ENCODE assay signal across 17 cellular contexts in genomic region chr2:239477606-239478005, GRCh38.
A peak's percentile ranks its signal among the peaks of the same experiment; 100 is the strongest.
DNase-seq lines count a peak whose midpoint lies in the region; ATAC-seq, FAIRE-seq and TF ChIP-seq lines count a peak whose summit lies in the region.
"Had no signal": no experiment of that assay in that cellular context is flagged by ENCODE, and none has a peak within 500 bp of the region (broad histone marks: within the 10 kb centered on the region; RNA-seq: fewer than 3 reads in every experiment).

No MANE protein-coding gene starts in this region.

- H2AFZ ChIP-seq in neuronal stem cell (ENCODE audit: low read length) (no peak overlapping the region), HepG2 (ENCODE audit: low read length) (no peak overlapping the region)
- H2AFZ ChIP-seq: GM23338 had no signal

- CTCF ChIA-PET in HepG2 (lab: Yijun Ruan, JAX; ENCODE audit: low intra/inter-chr PET ratio, low total read pairs) = no interaction called here

- no CpG with 5 or more reads among the region's 19 CpGs for WGBS in neuronal stem cell (ENCODE audit: extremely low coverage in 2 of 2, insufficient read length in 2 of 2, insufficient replicate concordance in 1 of 2), 2 donors
- WGBS in HepG2 (ENCODE audit: low lambda C conversion rate) = 61% methylated on average over 17 of the region's 19 CpGs

- no peak overlapping the region for H4K91ac ChIP-seq in neuronal stem cell (ENCODE audit: low read depth, low read length, poor library complexity)

- no peak for TF ChIP-seq RAD21 in HepG2 (CRISPR knock-in tag; IDR thresholded peaks at IDR 0.05)

- H3K27me3 ChIP-seq in neuronal stem cell (ENCODE audit: control insufficient read depth in 3 of 3, insufficient read depth in 3 of 3, low read depth in 1 of 3, low read length in 3 of 3) (no peaks in the 10 kb centered on the region), H7 (ENCODE audit: control insufficient read depth, insufficient read depth, low read length) (no peaks in the 10 kb centered on the region), HepG2 (ENCODE audit: control insufficient read depth in 1 of 2, insufficient read depth in 2 of 2, low read length in 2 of 2) (peaks cover 0 to 30% of the 10 kb centered on the region in 2 experiments; a peak in 3 of 5 replicates)

- H4K20me1 ChIP-seq in HepG2 (ENCODE audit: insufficient read depth, low read length) = no peaks in the 10 kb centered on the region

- no peak overlapping the region for H3K14ac ChIP-seq in neuronal stem cell (ENCODE audit: low read length)

- H3K79me2 ChIP-seq in HepG2 (ENCODE audit: insufficient read depth, low read length) = no peaks in the 10 kb centered on the region

- BruUV-seq in HepG2 (replicated peaks; lab: Mats Ljungman, UMichigan) = no TSS peak

- no peak for ATAC-seq in HepG2
- ATAC-seq: CD8-positive, alpha-beta T cell; GM23338 had no signal

- H3K36me3 ChIP-seq in neuronal stem cell (replicated peaks in 1 of 2; ENCODE audit: control insufficient read depth in 2 of 2, insufficient read depth in 2 of 2, low read length in 2 of 2) = no peaks in the 10 kb centered on the region
- H3K36me3 ChIP-seq in H7 (replicated peaks; ENCODE audit: control insufficient read depth, insufficient read depth, low read length) = no peaks in the 10 kb centered on the region
- no peaks in the 10 kb centered on the region for H3K36me3 ChIP-seq in HepG2 (replicated peaks in 1 of 2; ENCODE audit: control insufficient read depth in 1 of 2, insufficient read depth in 2 of 2, low read length in 2 of 2)
- H3K36me3 ChIP-seq: HAP-1 had no signal

- no peak for TF ChIP-seq POLR2A in HepG2 (IDR thresholded peaks at IDR 0.05; ENCODE audit: insufficient read depth in 1 of 2, low read depth in 2 of 2, low read length in 2 of 2)

- intact Hi-C loops in HepG2 (cut with micrococcal nuclease; ENCODE audit: unreplicated experiment) = no loop called here

- peak overlapping the region; percentile 4 for H3K9ac ChIP-seq in neuronal stem cell (ENCODE audit: low read depth, low read length, poor library complexity)
- H3K9ac ChIP-seq in HepG2 (ENCODE audit: insufficient read depth, low read depth, low read length) = no peak overlapping the region

- H3K4me1 ChIP-seq in neuronal stem cell (ENCODE audit: control insufficient read depth in 2 of 2, insufficient read depth in 1 of 2, low read depth in 1 of 2, low read length in 2 of 2) (no peaks in the 10 kb centered on the region), HepG2 (ENCODE audit: insufficient read depth, low read length) (no peaks in the 10 kb centered on the region)
- H3K4me1 ChIP-seq: Caco-2, HAP-1 had no signal

- no peak overlapping the region for H2BK15ac ChIP-seq in neuronal stem cell (ENCODE audit: low read length)

- DNase-seq in CD1c-positive myeloid dendritic cell (ENCODE audit: extremely low spot score) (peak; percentile 41), MV-4-11 (lab: John Stamatoyannopoulos, UW) (peak; percentile 5), neuronal stem cell (ENCODE audit: low spot score) (no peak), H7 (no peak), HepG2 (ENCODE audit: low spot score) (no peak)
- no peak for DNase-seq in activated T-cell treated with anti-CD3 and anti-CD28 coated beads, Interleukin-2, amount 50 U/mL, for 48 hours
- DNase-seq: C1 segment of cervical spinal cord; Caco-2; CD4-positive, CD25-positive, alpha-beta regulatory T cell; CD8-positive, alpha-beta T cell; DMS79 treated with DMSO at 0.1 percent for 48 hours; GF-D8; HFFc6 had no signal

- no peak overlapping the region for H3K27ac ChIP-seq in neuronal stem cell (replicated peaks; ENCODE audit: low read length)
- H3K27ac ChIP-seq in HepG2 (ENCODE audit: extremely low read length, insufficient read depth, low read length) = no peak overlapping the region

- no peak overlapping the region for H3K23ac ChIP-seq in neuronal stem cell (ENCODE audit: low read depth, low read length, poor library complexity)

- TF ChIP-seq EP300 in HepG2 (IDR thresholded peaks at IDR 0.05; ENCODE audit: low read depth in 2 of 2, low read length in 2 of 2) = no peak
- no peak for TF ChIP-seq EP300 in HepG2 (CRISPR knock-in tag; IDR thresholded peaks at IDR 0.05; ENCODE audit: borderline replicate concordance)

- no peak overlapping the region for H3K4me3 ChIP-seq in neuronal stem cell (ENCODE audit: low read length in 2 of 2)
- H3K4me3 ChIP-seq in H7 (ENCODE audit: insufficient read depth, low read depth, low read length) = no peak overlapping the region
- H3K4me3 ChIP-seq in HepG2 (replicated peaks in 1 of 3; ENCODE audit: insufficient read depth in 1 of 3, low read depth in 2 of 3, low read length in 3 of 3) = no peak overlapping the region
- H3K4me3 ChIP-seq: GM23338, HAP-1 had no signal

- no peak overlapping the region for H2BK120ac ChIP-seq in neuronal stem cell (ENCODE audit: low read depth, low read length)

- no peaks in the 10 kb centered on the region for H3K9me3 ChIP-seq in neuronal stem cell (replicated peaks in 1 of 2; ENCODE audit: control insufficient read depth in 2 of 2, insufficient read depth in 1 of 2, low read depth in 1 of 2, low read length in 2 of 2)
- H3K9me3 ChIP-seq in HepG2 (ENCODE audit: low read length) = no peaks in the 10 kb centered on the region
- H3K9me3 ChIP-seq: Caco-2, HAP-1 had no signal

- POLR2A ChIA-PET in HepG2 (lab: Yijun Ruan, JAX) = no interaction called here

- no peaks in the 10 kb centered on the region for H3K79me1 ChIP-seq in neuronal stem cell (ENCODE audit: low read depth, low read length)

- H3K4ac ChIP-seq in neuronal stem cell (ENCODE audit: low read length) = no peak overlapping the region

- no peak for TF ChIP-seq CTCF in HepG2 (CRISPR knock-in tag; IDR thresholded peaks at IDR 0.05)

- H3K4me2 ChIP-seq in neuronal stem cell (ENCODE audit: insufficient read depth, low read length, poor library complexity, severe bottlenecking) (no peak overlapping the region), HepG2 (ENCODE audit: low read depth, low read length) (no peak overlapping the region)
- H3K4me2 ChIP-seq: GM23338 had no signal

- no peak for FAIRE-seq in HepG2 (lab: Jason Lieb, UNC)
- FAIRE-seq: GM12891, GM18507 had no signal

- in situ Hi-C loops in HepG2 (cut with HindIII; ENCODE audit: extremely low pct_ligation_motif_present, low pct_unique_long_range_greater_than_20kb) = no loop called here

- H2BK12ac ChIP-seq in neuronal stem cell (ENCODE audit: low read length) = no peak overlapping the region

- H2AK5ac ChIP-seq in neuronal stem cell (ENCODE audit: low read depth, low read length) = no peak overlapping the region

- H2BK5ac ChIP-seq in neuronal stem cell (ENCODE audit: low read length) = no peak overlapping the region

- H4K8ac ChIP-seq in neuronal stem cell (ENCODE audit: low read depth, low read length) = no peak overlapping the region

- no peak overlapping the region for H3K18ac ChIP-seq in neuronal stem cell (ENCODE audit: low read length)

TF ChIP-seq in HepG2, 621 proteins besides CTCF, POLR2A, EP300 and RAD21 (continues in another document):
- TF ChIP-seq BCLAF1 (IDR thresholded peaks at IDR 0.05) (no peak), GFI1 (CRISPR knock-in tag; IDR thresholded peaks at IDR 0.05; ENCODE audit: borderline replicate concordance) (no peak), LCORL (IDR thresholded peaks at IDR 0.05) (no peak), LCORL (CRISPR knock-in tag; IDR thresholded peaks at IDR 0.05) (no peak), THAP7 (CRISPR knock-in tag; IDR thresholded peaks at IDR 0.05) (no peak)

Comparison
In these comparisons a context has a peak if more than half of its experiments do, and no peak if none do; other contexts are left out.
1. DNase-seq: peak in CD1c-positive myeloid dendritic cell (single experiment) and MV-4-11 (single experiment); none in neuronal stem cell (single experiment), H7 (single experiment), activated T-cell treated with anti-CD3 and anti-CD28 coated beads, Interleukin-2, amount 50 U/mL, for 48 hours (0 of 2) and HepG2 (single experiment).